In genomic region chrX:64977051-64977450, GRCh38 we compare ENCODE assay signal across 10 cellular contexts. TPM values are rescaled to one million over a fixed set of nuclear protein-coding genes. Genes with fewer than 3 reads are reported as not detected.
DNase-seq lines count a peak whose midpoint lies in the region; ATAC-seq, FAIRE-seq and TF ChIP-seq lines count a peak whose summit lies in the region.
"Had no signal": no experiment of that assay in that cellular context is flagged by ENCODE, and none has a peak within 500 bp of the region (broad histone marks: within the 10 kb centered on the region; RNA-seq: fewer than 3 reads in every experiment).

No MANE protein-coding gene starts in this region.

- H3K4me3 ChIP-seq in breast epithelium, result peak overlapping the region in 2 of 3 donors; percentile 55 to 61
- H3K4me3 ChIP-seq in astrocyte (ENCODE audit: insufficient read depth, low read depth, low read length), result peak overlapping the region; percentile 79
- peak overlapping the region; percentile 59 to 61 for H3K4me3 ChIP-seq in tibial artery

- H3K27me3 ChIP-seq in breast epithelium (peaks cover 0 to 21% of the 10 kb centered on the region in 2 donors), astrocyte (ENCODE audit: insufficient read depth, low read length) (no peaks in the 10 kb centered on the region), tibial artery (no peaks in the 10 kb centered on the region)

- TF ChIP-seq CTCF in breast epithelium (IDR thresholded peaks at IDR 0.05), result no peak
- no peak for TF ChIP-seq CTCF in MCF 10A (IDR thresholded peaks at IDR 0.05; ENCODE audit: unreplicated experiment)
- no peak for TF ChIP-seq CTCF in astrocyte (IDR thresholded peaks at IDR 0.05; ENCODE audit: insufficient read depth, low read depth, low read length)
- TF ChIP-seq CTCF in tibial artery (IDR thresholded peaks at IDR 0.05), result no peak

- no peaks in the 10 kb centered on the region for H3K9me3 ChIP-seq in breast epithelium
- H3K9me3 ChIP-seq in astrocyte (ENCODE audit: insufficient read depth, low read depth, low read length), result no peaks in the 10 kb centered on the region
- H3K9me3 ChIP-seq in tibial artery, result no peaks in the 10 kb centered on the region

- POLR2A ChIA-PET in MCF 10A (lab: Yijun Ruan, JAX), result interaction anchor here (0.5 to 1.8 kb wide), 3 partner anchors 125 to 883 kb away, joined by 3 to 5 read pairs (median 3); partner anchors contain the start of gene LAS1L

- no peak overlapping the region for H2AFZ ChIP-seq in astrocyte (ENCODE audit: low read depth, low read length)

- H3K36me3 ChIP-seq in breast epithelium, result no peaks in the 10 kb centered on the region
- no peaks in the 10 kb centered on the region for H3K36me3 ChIP-seq in astrocyte (ENCODE audit: insufficient read depth, low read length)
- no peaks in the 10 kb centered on the region for H3K36me3 ChIP-seq in tibial artery

- H3K4me1 ChIP-seq in breast epithelium (no peaks in the 10 kb centered on the region), astrocyte (ENCODE audit: insufficient read depth, low read length) (no peaks in the 10 kb centered on the region), tibial artery (peaks cover 0 to 4% (median 0%) of the 10 kb centered on the region in 4 donors)

- H3K4me1 Mint-ChIP-seq in MCF 10A (ENCODE audit: insufficient read depth, unreplicated experiment), result no peaks in the 10 kb centered on the region
- H3K4me1 Mint-ChIP-seq in astrocyte (ENCODE audit: low read depth, unreplicated experiment), result no peaks in the 10 kb centered on the region

- H3K4me3 Mint-ChIP-seq in MCF 10A (ENCODE audit: unreplicated experiment) (no peak overlapping the region), astrocyte (ENCODE audit: unreplicated experiment) (peak overlapping the region; percentile 96)

- TF ChIP-seq POLR2A in breast epithelium (IDR thresholded peaks at IDR 0.05), result no peak

- H3K27me3 Mint-ChIP-seq in MCF 10A (ENCODE audit: insufficient read depth, unreplicated experiment) (no peaks in the 10 kb centered on the region), astrocyte (ENCODE audit: low read depth, unreplicated experiment) (no peaks in the 10 kb centered on the region)

- peak overlapping the region; percentile 90 for H3K4me2 ChIP-seq in astrocyte (ENCODE audit: low read length)

- no peaks in the 10 kb centered on the region for H3K79me2 ChIP-seq in astrocyte (ENCODE audit: insufficient read depth, low read length)

- H3K9me3 Mint-ChIP-seq in MCF 10A (ENCODE audit: unreplicated experiment) (peaks cover 10% of the 10 kb centered on the region), astrocyte (ENCODE audit: unreplicated experiment) (no peaks in the 10 kb centered on the region)

- no peak overlapping the region for H3K27ac Mint-ChIP-seq in MCF 10A (ENCODE audit: low read depth, unreplicated experiment)
- H3K27ac Mint-ChIP-seq in astrocyte (ENCODE audit: unreplicated experiment), result no peak overlapping the region

- no TSS peak for BruUV-seq in MCF 10A (replicated peaks; lab: Mats Ljungman, UMichigan)

- H3K9ac ChIP-seq in astrocyte (ENCODE audit: low read length), result no peak overlapping the region
- H3K9ac ChIP-seq: KMS-11 had no signal

- DNase-seq in breast epithelium (ENCODE audit: low spot score in 2 of 2) (no peak), MCF 10A (ENCODE audit: unreplicated experiment) (no peak), astrocyte (ENCODE audit: low read depth) (no peak), inferior parietal cortex (ENCODE audit: extremely low spot score) (peak; percentile 1), tibial artery (no peak), anterior cingulate cortex (lab: John Stamatoyannopoulos, UW) (no peak)

- no peaks in the 10 kb centered on the region for H4K20me1 ChIP-seq in astrocyte (ENCODE audit: insufficient read depth, low read length)

- CTCF ChIA-PET in MCF 10A (lab: Yijun Ruan, JAX), result no interaction called here

- H3K27ac ChIP-seq in breast epithelium, result no peak overlapping the region
- H3K27ac ChIP-seq in astrocyte (ENCODE audit: low read depth, low read length), result no peak overlapping the region
- H3K27ac ChIP-seq in tibial artery, result no peak overlapping the region
- H3K27ac ChIP-seq: KMS-11 had no signal

- peak; percentile 50 for FAIRE-seq in astrocyte (lab: Jason Lieb, UNC)
- FAIRE-seq: colon had no signal

- no peak for ATAC-seq in HG03135 (IDR thresholded peaks at IDR 0.05; ENCODE audit: unreplicated experiment)
- no peak for ATAC-seq in HG03432 (IDR thresholded peaks at IDR 0.05; ENCODE audit: unreplicated experiment)

- H3K36me3 Mint-ChIP-seq in MCF 10A (ENCODE audit: insufficient read depth, unreplicated experiment) (no peaks in the 10 kb centered on the region), astrocyte (ENCODE audit: low read depth, unreplicated experiment) (peaks cover 1% of the 10 kb centered on the region)

- intact Hi-C loops in breast epithelium (cut with DNase I; ENCODE audit: low total_unique reads), result no loop called here
- intact Hi-C loops in MCF 10A (cut with micrococcal nuclease), result no loop called here
- intact Hi-C loops in tibial artery (cut with DNase I; ENCODE audit: low total_unique reads), result no loop called here

RNA-seq across cellular contexts. Expression of gene ZC4H2, which starts 0.8 kb away (rescaled TPM):
- total RNA-seq in breast epithelium, result 10 to 100 TPM in 1 of 3 donors, 1 to 10 TPM in 2; 4.6 to 15.2 (median 6.6) TPM
- 4.4 and 8.3 TPM in 2 replicates for total RNA-seq in MCF 10A (2022)
- 16.5 and 18.7 TPM in 2 replicates for total RNA-seq in astrocyte

RNA-seq across cellular contexts. Expression of gene ZC3H12B, which starts 57.6 kb away (rescaled TPM):
- total RNA-seq in breast epithelium (1 to 10 TPM in 2 of 3 donors, under 1 TPM in 1; 0.48 to 2.3 (median 2.0) TPM), MCF 10A (2022) (not detected in 2 replicates), astrocyte (1.6 and 2.3 TPM in 2 replicates)
